ENCODE assay signal across 8 cellular contexts in genomic region chr7:44082541-44083207, GRCh38. TPM values are rescaled to one million over a fixed set of nuclear protein-coding genes. Genes with fewer than 3 reads are reported as not detected.
DNase-seq lines count a peak whose midpoint lies in the region; ATAC-seq and TF ChIP-seq lines count a peak whose summit lies in the region.

No MANE protein-coding gene starts in this region.

- H3K36me3 Mint-ChIP-seq in activated T-cell treated with anti-CD3 and anti-CD28 coated beads, Interleukin-2, amount 50 U/mL, for 4 hours (ENCODE audit: insufficient read depth), result peaks cover 10% of the 10 kb centered on the region

- H4K20me1 ChIP-seq in PC-9 (ENCODE audit: insufficient read depth), result no peaks in the 10 kb centered on the region

- intact Hi-C loops in PC-9 (cut with micrococcal nuclease; ENCODE audit: unreplicated experiment), result loop anchor here (1.0 to 5.0 kb wide), 5 partner anchors 38 to 118 kb away; partner anchors contain the start of genes DBNL, POLD2 and YKT6
- intact Hi-C loops in esophagus muscularis mucosa (cut with DNase I), result loop anchor here (2.0 to 5.0 kb wide), 2 partner anchors 40 kb away; partner anchors contain the start of genes DBNL and POLD2

- H3K4me1 ChIP-seq in PC-9 (replicated peaks; ENCODE audit: insufficient read depth) (peaks cover 15% of the 10 kb centered on the region; the same call in 1 of the 2 replicates), esophagus muscularis mucosa (peaks cover 41 to 71% (median 61%) of the 10 kb centered on the region in 4 donors), muscle layer of duodenum (ENCODE audit: control insufficient read depth in 1 of 2, insufficient read depth in 2 of 2, low read length in 2 of 2) (peaks cover 0 to 14% of the 10 kb centered on the region in 2 donors)

- H3K36me3 ChIP-seq in PC-9 (ENCODE audit: low read depth) (peaks cover 19% of the 10 kb centered on the region), esophagus muscularis mucosa (peaks cover 22 to 32% (median 32%) of the 10 kb centered on the region in 4 donors), muscle layer of duodenum (ENCODE audit: control insufficient read depth in 1 of 2, insufficient read depth in 2 of 2, low read length in 2 of 2) (peaks cover 17 to 24% of the 10 kb centered on the region in 2 donors)

- peaks cover 14% of the 10 kb centered on the region; the same call in 1 of the 2 replicates for H3F3A ChIP-seq in PC-9 (ENCODE audit: insufficient read depth, low read depth)

- DNase-seq in DMS53 treated with DMSO at 0.1 percent for 48 hours (lab: John Stamatoyannopoulos, UW; ENCODE audit: unreplicated experiment), result peak; percentile 96
- DNase-seq in KBM-7, result peak; percentile 99
- DNase-seq in PC-9, result peak; percentile 99
- peak; percentile 97 for DNase-seq in activated T-cell treated with anti-CD3 and anti-CD28 coated beads, Interleukin-2, amount 50 U/mL, for 4 hours
- DNase-seq in esophagus muscularis mucosa (ENCODE audit: extremely low spot score), result peak; percentile 99
- peak; percentile 92 for DNase-seq in stimulated activated CD8-positive, alpha-beta memory T cell treated with anti-CD3 and anti-CD28 coated beads, Interleukin-7, amount 100 ng/mL, for 24 hours (ENCODE audit: low read depth)

- no peak for TF ChIP-seq CTCF in PC-9 (conservative IDR thresholded peaks at IDR 0.05)
- TF ChIP-seq CTCF in esophagus muscularis mucosa (IDR thresholded peaks at IDR 0.05), result peak in 1 of 3 experiments; percentile 2

- in situ Hi-C loops in KBM-7 (cut with MboI; ENCODE audit: low pct_unique_long_range_greater_than_20kb, low sequenced_read_pairs), result no loop called here

- no peaks in the 10 kb centered on the region for H3K27me3 Mint-ChIP-seq in activated T-cell treated with anti-CD3 and anti-CD28 coated beads, Interleukin-2, amount 50 U/mL, for 4 hours (ENCODE audit: low read depth)

- peak overlapping the region; percentile 70 for H3K4me3 ChIP-seq in PC-9
- peak overlapping the region; percentile 78 to 94 (median 85) for H3K4me3 ChIP-seq in esophagus muscularis mucosa
- peak overlapping the region; percentile 58 to 67 for H3K4me3 ChIP-seq in muscle layer of duodenum (ENCODE audit: low read depth in 1 of 2, low read length in 2 of 2)

- H3K4me2 ChIP-seq in PC-9, result peak overlapping the region; percentile 67

- peak overlapping the region; percentile 91 for H3K4me3 Mint-ChIP-seq in activated T-cell treated with anti-CD3 and anti-CD28 coated beads, Interleukin-2, amount 50 U/mL, for 4 hours

- POLR2A ChIA-PET in PC-9 (lab: Charles Lee; ENCODE audit: unreplicated experiment), result no interaction called here

- H2AFZ ChIP-seq in PC-9, result peak overlapping the region; percentile 80

- under 1% methylated on average over 31 of the region's 54 CpGs for WGBS in esophagus muscularis mucosa

- ATAC-seq in GM21723 (IDR thresholded peaks at IDR 0.05; ENCODE audit: unreplicated experiment), result peak; percentile 92
- peak; percentile 95 to 97 for ATAC-seq in activated T-cell treated with anti-CD3 and anti-CD28 coated beads, Interleukin-2, amount 50 U/mL, for 4 hours

- H3K27ac ChIP-seq in PC-9 (no peak overlapping the region), esophagus muscularis mucosa (replicated peaks in 1 of 4) (peak overlapping the region; percentile 89 to 94 (median 92)), muscle layer of duodenum (ENCODE audit: low read length) (peak overlapping the region; percentile 82)

- CTCF ChIA-PET in PC-9 (lab: Charles Lee), result no interaction called here

- H3K9me3 ChIP-seq in PC-9 (ENCODE audit: insufficient read depth, low read depth) (no peaks in the 10 kb centered on the region), esophagus muscularis mucosa (no peaks in the 10 kb centered on the region), muscle layer of duodenum (ENCODE audit: control insufficient read depth in 1 of 2, low read length in 2 of 2) (no peaks in the 10 kb centered on the region)

- TF ChIP-seq POLR2A in esophagus muscularis mucosa (IDR thresholded peaks at IDR 0.05; ENCODE audit: low read depth), result peak; percentile 69

- BruUV-seq in PC-9 (replicated peaks; lab: Mats Ljungman, UMichigan), result TSS peak; percentile 90

- no peak for TF ChIP-seq EP300 in esophagus muscularis mucosa (IDR thresholded peaks at IDR 0.05)

- peaks cover 35% of the 10 kb centered on the region for H3K4me1 Mint-ChIP-seq in activated T-cell treated with anti-CD3 and anti-CD28 coated beads, Interleukin-2, amount 50 U/mL, for 4 hours (ENCODE audit: low read depth)

- H3K79me2 ChIP-seq in PC-9 (ENCODE audit: low read depth), result peaks cover 19% of the 10 kb centered on the region

- no peaks in the 10 kb centered on the region for H3K9me3 Mint-ChIP-seq in activated T-cell treated with anti-CD3 and anti-CD28 coated beads, Interleukin-2, amount 50 U/mL, for 4 hours

- no peaks in the 10 kb centered on the region for H3K9me2 ChIP-seq in PC-9 (ENCODE audit: insufficient read depth)

- H3K27me3 ChIP-seq in PC-9 (ENCODE audit: insufficient read depth, low read depth) (no peaks in the 10 kb centered on the region), esophagus muscularis mucosa (no peaks in the 10 kb centered on the region), muscle layer of duodenum (ENCODE audit: low read depth, low read length) (no peaks in the 10 kb centered on the region)

RNA-seq across cellular contexts. Expression of gene POLM, which starts 0.3 kb away (rescaled TPM):
- total RNA-seq in PC-9 (2021) (58.8 and 59.1 TPM in 2 replicates), esophagus muscularis mucosa (10 to 100 TPM; 12.4 to 32.3 (median 26.5) TPM)
- 10 to 100 TPM; 33.0 to 45.1 (median 37.7) TPM for total RNA-seq in activated T-cell treated with anti-CD3 and anti-CD28 coated beads, Interleukin-2, amount 50 U/mL, for 4 hours

RNA-seq across cellular contexts. Expression of gene PGAM2, which starts 17.3 kb away (rescaled TPM):
- 4.2 and 9.7 TPM in 2 replicates for total RNA-seq in PC-9 (2021)
- total RNA-seq in activated T-cell treated with anti-CD3 and anti-CD28 coated beads, Interleukin-2, amount 50 U/mL, for 4 hours, result under 1 TPM in 1 of 3 donors, not detected in 2; 0.24 TPM
- 1 to 10 TPM in 1 of 4 donors, under 1 TPM in 2, not detected in 1; 0.52 to 1.8 (median 0.66) TPM for total RNA-seq in esophagus muscularis mucosa

RNA-seq across cellular contexts. Expression of gene AEBP1, which starts 21.5 kb away (rescaled TPM):
- total RNA-seq in PC-9 (2021) (0.33 and 0.98 TPM in 2 replicates), esophagus muscularis mucosa (100 to 1,000 TPM in 3 of 4 donors, 10 to 100 TPM in 1; 71.0 to 234 (median 156) TPM)
- 10 to 100 TPM; 26.7 to 36.3 (median 35.7) TPM for total RNA-seq in activated T-cell treated with anti-CD3 and anti-CD28 coated beads, Interleukin-2, amount 50 U/mL, for 4 hours

RNA-seq across cellular contexts. Expression of gene DBNL, which starts 38.2 kb away (rescaled TPM):
- 65.6 and 70.7 TPM in 2 replicates for total RNA-seq in PC-9 (2021)
- total RNA-seq in activated T-cell treated with anti-CD3 and anti-CD28 coated beads, Interleukin-2, amount 50 U/mL, for 4 hours, result 100 to 1,000 TPM; 147 to 167 (median 165) TPM
- 100 to 1,000 TPM in 3 of 4 donors, 10 to 100 TPM in 1; 93.9 to 122 (median 115) TPM for total RNA-seq in esophagus muscularis mucosa

RNA-seq across cellular contexts. Expression of gene POLD2, which starts 40.7 kb away (rescaled TPM):
- total RNA-seq in PC-9 (2021) (217 and 249 TPM in 2 replicates), esophagus muscularis mucosa (10 to 100 TPM; 33.6 to 71.2 (median 55.9) TPM)
- 100 to 1,000 TPM; 336 to 373 (median 346) TPM for total RNA-seq in activated T-cell treated with anti-CD3 and anti-CD28 coated beads, Interleukin-2, amount 50 U/mL, for 4 hours

Comparison
In these comparisons a context has a peak if more than half of its experiments do, and no peak if none do; other contexts are left out.
1. RNA of gene AEBP1, which starts 21.5 kb away (total RNA-seq): 71.0 to 234 TPM in esophagus muscularis mucosa and 26.7 to 36.3 TPM in activated T-cell treated with anti-CD3 and anti-CD28 coated beads, Interleukin-2, amount 50 U/mL, for 4 hours; 0.33 to 0.98 TPM in PC-9; every median in the first group is over 10 times any median in the second.
2. Peak in every context shown above with its lines, with median percentiles within 50 percentile points of each other: DNase-seq and H3K4me3 ChIP-seq.